1 cellular context compared by ENCODE assay signal in the genomic region with DNA sequence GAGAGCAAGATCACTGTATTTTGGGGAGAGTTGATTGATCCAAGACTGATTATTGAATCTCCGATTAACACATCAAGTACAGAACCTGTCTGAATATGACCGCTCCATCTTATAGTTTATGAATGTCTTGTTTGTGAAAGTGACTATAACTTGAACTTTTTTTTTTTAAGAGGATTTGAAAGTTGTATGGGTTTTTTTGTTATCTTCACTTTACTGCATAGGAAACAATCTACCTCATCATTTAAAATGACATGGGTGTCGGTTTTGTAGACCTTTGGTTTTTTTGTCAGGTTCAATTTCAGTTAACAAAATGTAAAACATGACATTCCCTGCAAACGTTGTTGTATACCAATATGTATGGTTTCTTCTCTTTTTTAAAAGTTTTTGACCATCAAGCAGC.
TF ChIP-seq lines count a peak whose summit lies in the region.

No MANE protein-coding gene starts in this region.

TF ChIP-seq in HepG2, 621 proteins besides CTCF, POLR2A, EP300 and RAD21 (continued from another document):
- TF ChIP-seq REPIN1 (CRISPR knock-in tag; IDR thresholded peaks at IDR 0.05; ENCODE audit: borderline replicate concordance, low read depth) (no peak), KLF6 (CRISPR knock-in tag; IDR thresholded peaks at IDR 0.05) (no peak), ZNF619 (CRISPR knock-in tag; IDR thresholded peaks at IDR 0.05) (no peak), PHF5A (CRISPR knock-in tag; IDR thresholded peaks at IDR 0.05; ENCODE audit: low read depth, unreplicated experiment) (no peak), PPARG (CRISPR knock-in tag; conservative IDR thresholded peaks at IDR 0.05) (no peak), ADNP (CRISPR knock-in tag; IDR thresholded peaks at IDR 0.05) (no peak), ZNF674 (CRISPR knock-in tag; IDR thresholded peaks at IDR 0.05; ENCODE audit: low read depth) (no peak), LCORL (IDR thresholded peaks at IDR 0.05) (no peak), LCORL (CRISPR knock-in tag; IDR thresholded peaks at IDR 0.05) (no peak), MED1 (CRISPR knock-in tag; IDR thresholded peaks at IDR 0.05) (no peak)
